ENCODE assay signal across 8 cellular contexts in the genomic region with DNA sequence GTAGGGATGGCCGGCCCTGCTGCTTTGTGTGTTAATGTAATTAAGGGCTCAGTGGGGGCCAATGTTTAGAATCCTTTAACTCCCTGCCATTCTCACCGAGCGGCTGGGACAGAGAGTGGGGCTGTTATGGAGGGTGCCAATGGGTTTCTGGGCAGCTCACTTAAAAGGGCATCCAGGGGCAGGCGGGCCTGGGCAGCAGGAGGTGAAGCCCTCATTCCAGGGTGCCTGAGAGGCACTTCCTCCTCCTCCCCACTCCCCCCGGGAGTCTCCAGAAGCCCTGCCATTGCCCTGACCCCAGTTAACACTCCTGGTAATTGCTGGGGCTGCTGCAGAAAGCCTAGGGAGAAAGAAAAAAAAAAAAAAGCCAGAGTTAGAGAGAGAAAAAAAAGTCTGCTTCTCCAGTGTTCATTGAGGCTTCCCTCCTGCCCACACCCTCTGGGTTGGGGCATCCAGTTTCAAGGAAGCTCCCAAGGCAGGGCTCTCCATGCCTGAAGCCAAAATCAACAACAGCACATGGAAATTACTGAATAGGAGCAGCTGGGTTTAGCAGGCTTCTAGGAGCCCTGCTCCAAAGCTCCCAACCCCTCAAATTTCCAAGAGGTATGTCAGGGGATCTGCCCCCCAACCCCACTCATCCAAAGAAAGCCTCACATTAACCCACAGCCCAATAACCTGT. TPM values are rescaled to one million over a fixed set of nuclear protein-coding genes. Genes with fewer than 3 reads are reported as not detected.
DNase-seq lines count a peak whose midpoint lies in the region; ATAC-seq and TF ChIP-seq lines count a peak whose summit lies in the region.

No MANE protein-coding gene starts in this region.

- POLR2A ChIA-PET in HEK293 (lab: Yijun Ruan, JAX): interaction anchor here (0.7 to 1.2 kb wide), 3 partner anchors 33 to 60 kb away, joined by 3 to 7 read pairs (median 3); no protein-coding TSS in a partner anchor
- POLR2A ChIA-PET in RWPE1 (lab: Yijun Ruan, JAX; ENCODE audit: low non-redundant PET): interaction anchor here (0.7 kb wide), 1 partner anchor 58 kb away, joined by 4 read pairs; no protein-coding TSS in a partner anchor

- H3K27ac ChIP-seq in HEK293 (ENCODE audit: extremely low read depth, low read depth, low read length): peak overlapping the region; percentile 68
- peak overlapping the region; percentile 85 for H3K27ac ChIP-seq in RWPE1
- peak overlapping the region; percentile 93 to 100 (median 98) for H3K27ac ChIP-seq in gastroesophageal sphincter

- H3K9me3 ChIP-seq in HEK293 (ENCODE audit: control insufficient read depth, insufficient read depth, low read depth, low read length) (no peaks in the 10 kb centered on the region), gastroesophageal sphincter (no peaks in the 10 kb centered on the region)

- DNase-seq in RWPE1 (ENCODE audit: low spot score) (peak; percentile 47), skeletal muscle cell (ENCODE audit: low read depth) (peak; percentile 66), NCI-H1105 treated with DMSO at 0.1 percent for 48 hours (lab: John Stamatoyannopoulos, UW) (no peak)
- DNase-seq in activated naive CD4-positive, alpha-beta T cell treated with anti-CD3 and anti-CD28 coated beads, Interleukin-2, amount 50 U/mL, for 16 hours: no peak

- no peaks in the 10 kb centered on the region for H3K36me3 ChIP-seq in HEK293 (ENCODE audit: control insufficient read depth in 2 of 2, insufficient read depth in 1 of 2, low read length in 2 of 2)
- no peaks in the 10 kb centered on the region for H3K36me3 ChIP-seq in gastroesophageal sphincter

- TF ChIP-seq CTCF in HEK293 (tag by site-specific recombination; IDR thresholded peaks at IDR 0.05) (no peak), RWPE1 (conservative IDR thresholded peaks at IDR 0.05; ENCODE audit: low read depth) (no peak), gastroesophageal sphincter (IDR thresholded peaks at IDR 0.05) (no peak)

- peak; percentile 34 for ATAC-seq in gastroesophageal sphincter
- ATAC-seq in HG03439 (IDR thresholded peaks at IDR 0.05; ENCODE audit: unreplicated experiment): no peak
- no peak for ATAC-seq in HG03432 (IDR thresholded peaks at IDR 0.05; ENCODE audit: unreplicated experiment)

- CTCF ChIA-PET in HEK293 (lab: Yijun Ruan, JAX) (interaction anchor here (0.9 to 2.9 kb wide), 6 partner anchors 21 to 185 kb away, joined by 3 to 6 read pairs (median 4); a partner anchor contains a TSS), RWPE1 (lab: Yijun Ruan, JAX) (no interaction called here)

- 38 to 40% methylated on average over 1 to 3 of the region's 5 CpGs for WGBS in gastroesophageal sphincter (ENCODE audit: low coverage in 1 of 2), 2 donors

- H3K27me3 ChIP-seq in gastroesophageal sphincter: no peaks in the 10 kb centered on the region

- H3K4me3 ChIP-seq in HEK293 (ENCODE audit: low read depth, low read length) (no peak overlapping the region), gastroesophageal sphincter (no peak overlapping the region), skeletal muscle cell (ENCODE audit: low read depth, low read length) (no peak overlapping the region)

- no peak for TF ChIP-seq POLR2A in gastroesophageal sphincter (IDR thresholded peaks at IDR 0.05)

- H3K4me1 ChIP-seq in HEK293 (ENCODE audit: control insufficient read depth, insufficient read depth, low read length) (peaks cover 32% of the 10 kb centered on the region), gastroesophageal sphincter (peaks cover 6 to 100% (median 62%) of the 10 kb centered on the region in 3 donors)

- no peak for TF ChIP-seq EP300 in gastroesophageal sphincter (IDR thresholded peaks at IDR 0.05)

TF ChIP-seq in HEK293, 187 proteins besides CTCF, POLR2A, EP300 and RAD21 (continues in another document):
- TF ChIP-seq ZNF777 (tag by site-specific recombination; IDR thresholded peaks at IDR 0.05; ENCODE audit: borderline replicate concordance) (no peak), ZNF114 (tag by site-specific recombination; IDR thresholded peaks at IDR 0.05) (no peak), ZFP69B (tag by site-specific recombination; IDR thresholded peaks at IDR 0.05) (no peak; the same call in 1 of the 2 replicates), IKZF3 (tag by site-specific recombination; IDR thresholded peaks at IDR 0.05) (peak; percentile 38; the same call in 1 of the 2 replicates), ZNF658 (tag by site-specific recombination; IDR thresholded peaks at IDR 0.05) (no peak), TRIM28 (IDR thresholded peaks at IDR 0.05; ENCODE audit: borderline replicate concordance, low read length) (peak; percentile 78; the same call in 1 of the 2 replicates), RBAK (tag by site-specific recombination; IDR thresholded peaks at IDR 0.05) (no peak), ZIC2 (tag by site-specific recombination; IDR thresholded peaks at IDR 0.05) (peak; percentile 100), KLF16 (tag by site-specific recombination; IDR thresholded peaks at IDR 0.05) (no peak), ZNF510 (tag by site-specific recombination; IDR thresholded peaks at IDR 0.05; ENCODE audit: insufficient replicate concordance) (no peak), ZNF248 (tag by site-specific recombination; IDR thresholded peaks at IDR 0.05) (no peak), SP3 (tag by site-specific recombination; IDR thresholded peaks at IDR 0.05) (no peak), ZNF423 (tag by site-specific recombination; IDR thresholded peaks at IDR 0.05) (peak; percentile 80), ZBTB1 (tag by site-specific recombination; IDR thresholded peaks at IDR 0.05) (no peak), ZNF747 (tag by site-specific recombination; IDR thresholded peaks at IDR 0.05) (no peak), ZNF341 (tag by site-specific recombination; IDR thresholded peaks at IDR 0.05; ENCODE audit: low read depth) (peak; percentile 92), ZNF175 (tag by site-specific recombination; IDR thresholded peaks at IDR 0.05) (no peak), ZXDB (tag by site-specific recombination; IDR thresholded peaks at IDR 0.05) (peak; percentile 45; the same call in 1 of the 2 replicates), ZNF174 (tag by site-specific recombination; IDR thresholded peaks at IDR 0.05) (no peak), ZNF354C (tag by site-specific recombination; IDR thresholded peaks at IDR 0.05; ENCODE audit: borderline replicate concordance, low read depth) (no peak), ZNF626 (tag by site-specific recombination; IDR thresholded peaks at IDR 0.05) (no peak), SCRT2 (tag by site-specific recombination; IDR thresholded peaks at IDR 0.05) (peak; percentile 91)
- TF ChIP-seq, protein P1, sequence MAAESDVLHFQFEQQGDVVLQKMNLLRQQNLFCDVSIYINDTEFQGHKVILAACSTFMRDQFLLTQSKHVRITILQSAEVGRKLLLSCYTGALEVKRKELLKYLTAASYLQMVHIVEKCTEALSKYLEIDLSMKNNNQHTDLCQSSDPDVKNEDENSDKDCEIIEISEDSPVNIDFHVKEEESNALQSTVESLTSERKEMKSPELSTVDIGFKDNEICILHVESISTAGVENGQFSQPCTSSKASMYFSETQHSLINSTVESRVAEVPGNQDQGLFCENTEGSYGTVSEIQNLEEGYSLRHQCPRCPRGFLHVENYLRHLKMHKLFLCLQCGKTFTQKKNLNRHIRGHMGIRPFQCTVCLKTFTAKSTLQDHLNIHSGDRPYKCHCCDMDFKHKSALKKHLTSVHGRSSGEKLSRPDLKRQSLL (tag by site-specific recombination; IDR thresholded peaks at IDR 0.05): no peak
- TF ChIP-seq, protein P2, sequence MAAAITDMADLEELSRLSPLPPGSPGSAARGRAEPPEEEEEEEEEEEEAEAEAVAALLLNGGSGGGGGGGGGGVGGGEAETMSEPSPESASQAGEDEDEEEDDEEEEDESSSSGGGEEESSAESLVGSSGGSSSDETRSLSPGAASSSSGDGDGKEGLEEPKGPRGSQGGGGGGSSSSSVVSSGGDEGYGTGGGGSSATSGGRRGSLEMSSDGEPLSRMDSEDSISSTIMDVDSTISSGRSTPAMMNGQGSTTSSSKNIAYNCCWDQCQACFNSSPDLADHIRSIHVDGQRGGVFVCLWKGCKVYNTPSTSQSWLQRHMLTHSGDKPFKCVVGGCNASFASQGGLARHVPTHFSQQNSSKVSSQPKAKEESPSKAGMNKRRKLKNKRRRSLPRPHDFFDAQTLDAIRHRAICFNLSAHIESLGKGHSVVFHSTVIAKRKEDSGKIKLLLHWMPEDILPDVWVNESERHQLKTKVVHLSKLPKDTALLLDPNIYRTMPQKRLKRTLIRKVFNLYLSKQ (tag by site-specific recombination; IDR thresholded peaks at IDR 0.05; ENCODE audit: borderline replicate concordance): no peak
- TF ChIP-seq, protein P3, sequence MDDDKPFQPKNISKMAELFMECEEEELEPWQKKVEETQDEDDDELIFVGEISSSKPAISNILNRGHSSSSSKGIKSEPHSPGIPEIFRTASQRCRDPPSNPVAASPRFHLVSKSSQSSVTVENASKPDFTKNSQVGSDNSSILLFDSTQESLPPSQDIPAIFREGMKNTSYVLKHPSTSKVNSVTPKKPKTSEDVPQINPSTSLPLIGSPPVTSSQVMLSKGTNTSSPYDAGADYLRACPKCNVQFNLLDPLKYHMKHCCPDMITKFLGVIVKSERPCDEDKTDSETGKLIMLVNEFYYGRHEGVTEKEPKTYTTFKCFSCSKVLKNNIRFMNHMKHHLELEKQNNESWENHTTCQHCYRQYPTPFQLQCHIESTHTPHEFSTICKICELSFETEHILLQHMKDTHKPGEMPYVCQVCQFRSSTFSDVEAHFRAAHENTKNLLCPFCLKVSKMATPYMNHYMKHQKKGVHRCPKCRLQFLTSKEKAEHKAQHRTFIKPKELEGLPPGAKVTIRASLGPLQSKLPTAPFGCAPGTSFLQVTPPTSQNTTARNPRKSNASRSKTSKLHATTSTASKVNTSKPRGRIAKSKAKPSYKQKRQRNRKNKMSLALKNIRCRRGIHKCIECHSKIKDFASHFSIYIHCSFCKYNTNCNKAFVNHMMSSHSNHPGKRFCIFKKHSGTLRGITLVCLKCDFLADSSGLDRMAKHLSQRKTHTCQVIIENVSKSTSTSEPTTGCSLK (tag by site-specific recombination; IDR thresholded peaks at IDR 0.05): no peak
- TF ChIP-seq, protein P4, sequence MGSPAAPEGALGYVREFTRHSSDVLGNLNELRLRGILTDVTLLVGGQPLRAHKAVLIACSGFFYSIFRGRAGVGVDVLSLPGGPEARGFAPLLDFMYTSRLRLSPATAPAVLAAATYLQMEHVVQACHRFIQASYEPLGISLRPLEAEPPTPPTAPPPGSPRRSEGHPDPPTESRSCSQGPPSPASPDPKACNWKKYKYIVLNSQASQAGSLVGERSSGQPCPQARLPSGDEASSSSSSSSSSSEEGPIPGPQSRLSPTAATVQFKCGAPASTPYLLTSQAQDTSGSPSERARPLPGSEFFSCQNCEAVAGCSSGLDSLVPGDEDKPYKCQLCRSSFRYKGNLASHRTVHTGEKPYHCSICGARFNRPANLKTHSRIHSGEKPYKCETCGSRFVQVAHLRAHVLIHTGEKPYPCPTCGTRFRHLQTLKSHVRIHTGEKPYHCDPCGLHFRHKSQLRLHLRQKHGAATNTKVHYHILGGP (tag by site-specific recombination; IDR thresholded peaks at IDR 0.05): no peak

RNA-seq across cellular contexts. Expression of a gene that starts 28.0 kb away (rescaled TPM):
- 10 to 100 TPM; 35.7 to 60.3 (median 45.6) TPM for total RNA-seq in gastroesophageal sphincter

Comparison
In these comparisons a context has a peak if more than half of its experiments do, and no peak if none do; other contexts are left out.
1. DNase-seq: peak in RWPE1 (single experiment) and skeletal muscle cell (single experiment); none in NCI-H1105 treated with DMSO at 0.1 percent for 48 hours (single experiment) and activated naive CD4-positive, alpha-beta T cell treated with anti-CD3 and anti-CD28 coated beads, Interleukin-2, amount 50 U/mL, for 16 hours (single experiment).
2. Peak in every context shown above with its lines, with median percentiles within 50 percentile points of each other: H3K27ac ChIP-seq.